Comparison of ENCODE assay signal across 8 cellular contexts in genomic region chr1:32241011-32241763, GRCh38. TPM values are rescaled to one million over a fixed set of nuclear protein-coding genes. Genes with fewer than 3 reads are reported as not detected.
DNase-seq lines count a peak whose midpoint lies in the region; ATAC-seq and TF ChIP-seq lines count a peak whose summit lies in the region.

No MANE protein-coding gene starts in this region.

- H3K4me1 Mint-ChIP-seq in activated naive CD4-positive, alpha-beta T cell treated with anti-CD3 and anti-CD28 coated beads, Interleukin-2, amount 50 U/mL, for 24 hours = peaks cover 26% of the 10 kb centered on the region

- POLR2A ChIA-PET in HEK293T (lab: Yijun Ruan, JAX) = no interaction called here

- ATAC-seq in heart left ventricle = peak; percentile 52 to 76 (median 72)
- peak; percentile 80 for ATAC-seq in omental fat pad (ENCODE audit: low FRiP score)
- ATAC-seq in GM18907 (IDR thresholded peaks at IDR 0.05; ENCODE audit: unreplicated experiment) = no peak

- DNase-seq in NCI-H2196 (lab: John Stamatoyannopoulos, UW; ENCODE audit: unreplicated experiment) (peak; percentile 65), heart left ventricle (peak; percentile 58 to 78 (median 71)), omental fat pad (ENCODE audit: low spot score) (peak; percentile 50), HEK293T (ENCODE audit: extremely low spot score) (no peak)

- H3K4me3 Mint-ChIP-seq in activated naive CD4-positive, alpha-beta T cell treated with anti-CD3 and anti-CD28 coated beads, Interleukin-2, amount 50 U/mL, for 24 hours = peak overlapping the region; percentile 88

- TF ChIP-seq POLR2A in GM19099 (IDR thresholded peaks at IDR 0.05; ENCODE audit: extremely low read depth, insufficient read length, low read depth) = peak; percentile 39
- peak in 1 of 2 donors; percentile 19 for TF ChIP-seq POLR2A in heart left ventricle (IDR thresholded peaks at IDR 0.05)

- H3K27me3 Mint-ChIP-seq in activated naive CD4-positive, alpha-beta T cell treated with anti-CD3 and anti-CD28 coated beads, Interleukin-2, amount 50 U/mL, for 24 hours = no peaks in the 10 kb centered on the region

- H3K4me1 ChIP-seq in BLaER1 treated with 17β-estradiol and CSF1 and Interleukin-3, amounts not matched to agents 10 nM and 100 nM = peaks cover 20 to 54% (median 45%) of the 10 kb centered on the region in 10 experiments
- peaks cover 2 to 39% (median 24%) of the 10 kb centered on the region in 12 donors for H3K4me1 ChIP-seq in heart left ventricle

- peak overlapping the region; percentile 35 for H3K27ac Mint-ChIP-seq in activated naive CD4-positive, alpha-beta T cell treated with anti-CD3 and anti-CD28 coated beads, Interleukin-2, amount 50 U/mL, for 24 hours

- TF ChIP-seq CTCF in heart left ventricle (IDR thresholded peaks at IDR 0.05) = no peak
- TF ChIP-seq CTCF in omental fat pad (IDR thresholded peaks at IDR 0.05) = no peak

- no peaks in the 10 kb centered on the region for H3K9me3 Mint-ChIP-seq in activated naive CD4-positive, alpha-beta T cell treated with anti-CD3 and anti-CD28 coated beads, Interleukin-2, amount 50 U/mL, for 24 hours

- H3K36me3 Mint-ChIP-seq in activated naive CD4-positive, alpha-beta T cell treated with anti-CD3 and anti-CD28 coated beads, Interleukin-2, amount 50 U/mL, for 24 hours = no peaks in the 10 kb centered on the region

- H4K20me1 ChIP-seq in BLaER1 treated with 17β-estradiol and CSF1 and Interleukin-3, amounts not matched to agents 10 nM and 100 nM = no peaks in the 10 kb centered on the region

- H3K9me3 ChIP-seq in BLaER1 treated with 17β-estradiol and CSF1 and Interleukin-3, amounts not matched to agents 10 nM and 100 nM (replicated peaks in 1 of 11) = no peaks in the 10 kb centered on the region
- no peaks in the 10 kb centered on the region for H3K9me3 ChIP-seq in heart left ventricle

- H3K36me3 ChIP-seq in BLaER1 treated with 17β-estradiol and CSF1 and Interleukin-3, amounts not matched to agents 10 nM and 100 nM = no peaks in the 10 kb centered on the region
- H3K36me3 ChIP-seq in heart left ventricle = peaks cover 0 to 8% (median 0%) of the 10 kb centered on the region in 9 donors

- 0 to 1% (median 1%) methylated on average over 16 to 54 of the region's 54 CpGs for WGBS in heart left ventricle, 4 donors

- H3K9ac ChIP-seq in BLaER1 treated with 17β-estradiol and CSF1 and Interleukin-3, amounts not matched to agents 10 nM and 100 nM = peak overlapping the region; percentile 42 to 77 (median 64); a peak in 21 of 22 replicates

- no peaks in the 10 kb centered on the region; a peak in 1 of 22 replicates for H3K27me3 ChIP-seq in BLaER1 treated with 17β-estradiol and CSF1 and Interleukin-3, amounts not matched to agents 10 nM and 100 nM
- H3K27me3 ChIP-seq in heart left ventricle = no peaks in the 10 kb centered on the region

- intact Hi-C loops in heart left ventricle (cut with DNase I) = loop anchor here in 6 of 10 donors (5.0 to 10.0 kb wide), 3 partner anchors 51 to 76 kb away; partner anchors contain the start of gene HDAC1 (in 2 of the 6)

- H3K4me2 ChIP-seq in BLaER1 treated with 17β-estradiol and CSF1 and Interleukin-3, amounts not matched to agents 10 nM and 100 nM = peak overlapping the region; percentile 80 to 100 (median 99)

- peak overlapping the region in 8 of 11 experiments; percentile 22 to 70 (median 49); a peak in 12 of 22 replicates for H3K27ac ChIP-seq in BLaER1 treated with 17β-estradiol and CSF1 and Interleukin-3, amounts not matched to agents 10 nM and 100 nM
- H3K27ac ChIP-seq in heart left ventricle = peak overlapping the region; percentile 63 to 92 (median 86)

- CTCF ChIA-PET in HEK293T (lab: Yijun Ruan, JAX) = interaction anchor here (1.8 kb wide), 1 partner anchor 26 kb away, joined by 6 read pairs; no protein-coding TSS in a partner anchor

- H3K4me3 ChIP-seq in BLaER1 treated with 17β-estradiol and CSF1 and Interleukin-3, amounts not matched to agents 10 nM and 100 nM = peak overlapping the region; percentile 57 to 77 (median 64)
- H3K4me3 ChIP-seq in heart left ventricle = peak overlapping the region; percentile 34 to 85 (median 69)

TF ChIP-seq in HEK293T, 16 proteins besides CTCF, POLR2A, EP300 and RAD21:
- TF ChIP-seq SUZ12 (IDR thresholded peaks at IDR 0.05) (no peak), ZNF384 (IDR thresholded peaks at IDR 0.05) (no peak), FOXM1 (IDR thresholded peaks at IDR 0.05; ENCODE audit: borderline replicate concordance) (no peak), SP1 (IDR thresholded peaks at IDR 0.05) (no peak), BHLHE40 (IDR thresholded peaks at IDR 0.05; ENCODE audit: borderline replicate concordance) (no peak), CTBP1 (IDR thresholded peaks at IDR 0.05; ENCODE audit: borderline replicate concordance) (no peak)

RNA-seq across cellular contexts. Expression of gene FAM167B, which starts 5.8 kb away (rescaled TPM):
- total RNA-seq in heart left ventricle (10 to 100 TPM in 1 of 9 donors, 1 to 10 TPM in 8; 2.0 to 13.7 (median 3.8) TPM), omental fat pad (10 to 100 TPM in 1 of 4 donors, 1 to 10 TPM in 3; 1.8 to 14.8 (median 3.8) TPM)
- 10 to 100 TPM in 1 of 2 donors, 1 to 10 TPM in 1; 7.7 to 14.1 TPM for polyA plus RNA-seq in heart left ventricle

RNA-seq across cellular contexts. Expression of gene LCK, which starts 9.9 kb away (rescaled TPM):
- total RNA-seq in heart left ventricle = 1 to 10 TPM in 2 of 9 donors, under 1 TPM in 4, not detected in 3; 0.37 to 7.6 (median 0.72) TPM
- under 1 TPM; 0.34 to 0.40 TPM for polyA plus RNA-seq in heart left ventricle
- 1 to 10 TPM; 1.1 to 6.8 (median 4.8) TPM for total RNA-seq in omental fat pad

RNA-seq across cellular contexts. Expression of gene EIF3I, which starts 19.0 kb away (rescaled TPM):
- 100 to 1,000 TPM in 7 of 9 donors, 10 to 100 TPM in 2; 94.8 to 191 (median 119) TPM for total RNA-seq in heart left ventricle
- 100 to 1,000 TPM; 140 to 388 TPM for polyA plus RNA-seq in heart left ventricle
- 100 to 1,000 TPM; 159 to 210 (median 191) TPM for total RNA-seq in omental fat pad

RNA-seq across cellular contexts. Expression of gene TMEM234, which starts 19.0 kb away (rescaled TPM):
- total RNA-seq in heart left ventricle (10 to 100 TPM in 6 of 9 donors, 1 to 10 TPM in 3; 8.8 to 19.8 (median 10.8) TPM), omental fat pad (10 to 100 TPM in 3 of 4 donors, 1 to 10 TPM in 1; 8.8 to 15.4 (median 11.3) TPM)
- 10 to 100 TPM in 1 of 2 donors, 1 to 10 TPM in 1; 7.7 to 19.4 TPM for polyA plus RNA-seq in heart left ventricle

RNA-seq across cellular contexts. Expression of gene DCDC2B, which starts 32.3 kb away (rescaled TPM):
- total RNA-seq in heart left ventricle (not detected), omental fat pad (not detected)
- polyA plus RNA-seq in heart left ventricle = not detected
